Comparison of ENCODE assay signal across 9 cellular contexts in the genomic region with DNA sequence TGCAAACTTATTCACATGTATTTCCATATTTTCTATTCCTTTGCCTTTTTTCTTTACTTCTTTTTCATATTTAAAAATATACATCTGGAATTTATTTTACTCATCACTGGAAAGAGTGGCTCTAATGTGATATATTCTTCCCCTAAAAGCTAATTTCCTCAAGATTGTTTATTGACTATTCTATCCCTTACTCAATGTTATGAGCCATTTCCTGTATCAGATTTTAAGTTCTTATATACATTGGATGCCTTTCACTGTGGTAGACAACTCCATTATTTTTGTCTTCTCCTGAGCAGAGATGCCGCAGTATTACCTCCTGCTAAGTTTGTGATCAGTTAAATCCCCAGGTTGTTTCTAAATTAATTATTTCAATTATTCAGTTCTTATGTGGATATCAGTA.
"Had no signal": no experiment of that assay in that cellular context is flagged by ENCODE, and none has a peak within 500 bp of the region (broad histone marks: within the 10 kb centered on the region; RNA-seq: fewer than 3 reads in every experiment).

No MANE protein-coding gene starts in this region.

- H3K4me2 ChIP-seq: GM23338 had no signal

- FAIRE-seq: H1, H54, HepG2, K562 had no signal

- DNase-seq: H9, HCEC 1CT, KG1 had no signal

- H2AFZ ChIP-seq: GM23338 had no signal

- ATAC-seq: GM23338, HepG2, K562 had no signal

- H3K4me3 ChIP-seq: GM23338, K562 had no signal

- H3K27ac ChIP-seq: HL-60 had no signal
